Comparison of ENCODE assay signal across 8 cellular contexts in genomic region chr2:199460101-199460671, GRCh38. TPM values are rescaled to one million over a fixed set of nuclear protein-coding genes. Genes with fewer than 3 reads are reported as not detected.
A peak's percentile ranks its signal among the peaks of the same experiment; 100 is the strongest.
DNase-seq lines count a peak whose midpoint lies in the region; ATAC-seq, FAIRE-seq and TF ChIP-seq lines count a peak whose summit lies in the region.

No MANE protein-coding gene starts in this region.

- peak overlapping the region; percentile 30 for H3K4me2 ChIP-seq in endothelial cell of umbilical vein (ENCODE audit: insufficient read depth, low read length)

- H3K27me3 ChIP-seq in Panc1 (ENCODE audit: control insufficient read depth, insufficient read depth, low read length), result no peaks in the 10 kb centered on the region
- H3K27me3 ChIP-seq in endothelial cell of umbilical vein (ENCODE audit: control insufficient read depth in 2 of 2, insufficient read depth in 2 of 2, low read length in 2 of 2), result peaks cover 64 to 82% of the 10 kb centered on the region in 2 experiments
- peaks cover 3 to 48% (median 18%) of the 10 kb centered on the region in 4 donors for H3K27me3 ChIP-seq in pancreas

- H3K4me1 Mint-ChIP-seq in activated CD4-positive, alpha-beta T cell treated with anti-CD3 and anti-CD28 coated beads, Interleukin-2, amount 10 ng/mL, durations not matched to agents 24 days and 14 days, result peaks cover 17% of the 10 kb centered on the region

- peaks cover 59% of the 10 kb centered on the region for H3K27me3 Mint-ChIP-seq in activated CD4-positive, alpha-beta T cell treated with anti-CD3 and anti-CD28 coated beads, Interleukin-2, amount 10 ng/mL, durations not matched to agents 24 days and 14 days

- TF ChIP-seq CTCF in Panc1 (IDR thresholded peaks at IDR 0.05), result no peak
- no peak for TF ChIP-seq CTCF in endothelial cell of umbilical vein (IDR thresholded peaks at IDR 0.05; ENCODE audit: extremely low read depth in 1 of 2, insufficient read depth in 1 of 2, low read depth in 1 of 2, low read length in 2 of 2)
- no peak for TF ChIP-seq CTCF in pancreas (IDR thresholded peaks at IDR 0.05)

- WGBS in pancreas, 2 donors, result 6 to 8% methylated on average over 14 of the region's 14 CpGs

- H3K9me3 ChIP-seq in Panc1 (ENCODE audit: control insufficient read depth, insufficient read depth, low read depth, low read length), result no peaks in the 10 kb centered on the region
- no peaks in the 10 kb centered on the region for H3K9me3 ChIP-seq in endothelial cell of umbilical vein (replicated peaks; ENCODE audit: control insufficient read depth, insufficient read depth, low read length)
- H3K9me3 ChIP-seq in pancreas, result no peaks in the 10 kb centered on the region

- peaks cover 11% of the 10 kb centered on the region for H3K9me3 Mint-ChIP-seq in activated CD4-positive, alpha-beta T cell treated with anti-CD3 and anti-CD28 coated beads, Interleukin-2, amount 10 ng/mL, durations not matched to agents 24 days and 14 days

- no peak for ATAC-seq in Panc1
- no peak for ATAC-seq in pancreas
- no peak for ATAC-seq in GM21515 (IDR thresholded peaks at IDR 0.05; ENCODE audit: unreplicated experiment)
- no peak for ATAC-seq in HG03442 (IDR thresholded peaks at IDR 0.05; ENCODE audit: unreplicated experiment)
- no peak for ATAC-seq in GM19324 (IDR thresholded peaks at IDR 0.05; ENCODE audit: low FRiP score, unreplicated experiment)

- peaks cover 6% of the 10 kb centered on the region for H3K36me3 Mint-ChIP-seq in activated CD4-positive, alpha-beta T cell treated with anti-CD3 and anti-CD28 coated beads, Interleukin-2, amount 10 ng/mL, durations not matched to agents 24 days and 14 days (ENCODE audit: low read depth)

- no peak for TF ChIP-seq POLR2A in endothelial cell of umbilical vein (IDR thresholded peaks at IDR 0.05; ENCODE audit: low read depth, low read length)

- DNase-seq in activated CD4-positive, alpha-beta T cell treated with anti-CD3 and anti-CD28 coated beads, Interleukin-2, amount 10 ng/mL, durations not matched to agents 24 days and 14 days, result no peak
- DNase-seq in activated CD4-positive, alpha-beta T cell treated with anti-CD3 and anti-CD28 coated beads for 48 hours, result no peak
- DNase-seq in Panc1 (ENCODE audit: low read depth, low spot score) (no peak), endothelial cell of umbilical vein (ENCODE audit: low read depth, low spot score) (peak; percentile 36), pancreas (no peak)

- peak overlapping the region; percentile 55 for H2AFZ ChIP-seq in endothelial cell of umbilical vein (ENCODE audit: low read depth, low read length)

- no peak overlapping the region for H3K9ac ChIP-seq in endothelial cell of umbilical vein (replicated peaks; ENCODE audit: extremely low read depth, insufficient read depth, low read length)

- H3K27ac Mint-ChIP-seq in activated CD4-positive, alpha-beta T cell treated with anti-CD3 and anti-CD28 coated beads, Interleukin-2, amount 10 ng/mL, durations not matched to agents 24 days and 14 days, result peak overlapping the region; percentile 75

- BruUV-seq in Panc1 (replicated peaks; lab: Mats Ljungman, UMichigan) (TSS peak; percentile 91), endothelial cell of umbilical vein (replicated peaks; lab: Mats Ljungman, UMichigan) (no TSS peak)

- intact Hi-C loops in activated CD4-positive, alpha-beta T cell treated with anti-CD3 and anti-CD28 coated beads, Interleukin-2, amount 10 ng/mL, durations not matched to agents 24 days and 14 days (cut with micrococcal nuclease), result loop anchor here (1.0 kb wide), 1 partner anchor 11 kb away; no protein-coding TSS in a partner anchor
- intact Hi-C loops in Panc1 (cut with micrococcal nuclease; ENCODE audit: unreplicated experiment), result no loop called here
- intact Hi-C loops in endothelial cell of umbilical vein (cut with micrococcal nuclease), result loop anchor here (10.0 kb wide), 1 partner anchor 1655 kb away; the partner anchor contains the start of gene PLCL1
- intact Hi-C loops in pancreas (cut with DNase I), result no loop called here

- H3K79me2 ChIP-seq in endothelial cell of umbilical vein (ENCODE audit: control insufficient read depth, insufficient read depth, low read length), result no peaks in the 10 kb centered on the region

- peak overlapping the region; percentile 99 for H3K27ac ChIP-seq in Panc1 (ENCODE audit: low read length)
- H3K27ac ChIP-seq in endothelial cell of umbilical vein (ENCODE audit: insufficient read depth, low read depth, low read length), result no peak overlapping the region
- H3K27ac ChIP-seq in pancreas, result peak overlapping the region in 2 of 4 donors; percentile 4 to 70

- POLR2A ChIA-PET in Panc1 (lab: Charles Lee), result no interaction called here
- POLR2A ChIA-PET in endothelial cell of umbilical vein (lab: Charles Lee), result no interaction called here

- peak overlapping the region; percentile 68 to 94 for H3K4me3 ChIP-seq in Panc1 (ENCODE audit: low read depth in 2 of 2, low read length in 2 of 2)
- peak overlapping the region; percentile 10 to 84 (median 28) for H3K4me3 ChIP-seq in endothelial cell of umbilical vein (replicated peaks in 1 of 3; ENCODE audit: insufficient read depth in 1 of 3, low read depth in 1 of 3, low read length in 3 of 3)
- H3K4me3 ChIP-seq in pancreas, result peak overlapping the region; percentile 60 to 91 (median 74)

- dilution Hi-C loops in endothelial cell of umbilical vein (cut with MboI; ENCODE audit: extremely low pct_ligation_motif_present, low sequenced_read_pairs), result no loop called here

- no peaks in the 10 kb centered on the region for H3K9me1 ChIP-seq in endothelial cell of umbilical vein (replicated peaks; ENCODE audit: control insufficient read depth, extremely low read depth, insufficient read depth, low read length)

- H3K4me1 ChIP-seq in Panc1 (ENCODE audit: control insufficient read depth, insufficient read depth, low read length) (peaks cover 12% of the 10 kb centered on the region), endothelial cell of umbilical vein (ENCODE audit: control insufficient read depth, extremely low read depth, insufficient read depth, low read length) (peaks cover 14% of the 10 kb centered on the region), pancreas (peaks cover 5 to 18% (median 7%) of the 10 kb centered on the region in 3 donors)

- H3K36me3 ChIP-seq in Panc1 (ENCODE audit: control insufficient read depth, insufficient read depth, low read length) (no peaks in the 10 kb centered on the region; the same call in 1 of the 2 replicates), endothelial cell of umbilical vein (ENCODE audit: control insufficient read depth in 2 of 2, extremely low read depth in 1 of 2, insufficient read depth in 2 of 2, low read length in 2 of 2) (no peaks in the 10 kb centered on the region), pancreas (no peaks in the 10 kb centered on the region)

- FAIRE-seq in endothelial cell of umbilical vein (lab: Jason Lieb, UNC) (no peak), pancreas (lab: Jason Lieb, UNC) (no peak)

- peak overlapping the region; percentile 91 for H3K4me3 Mint-ChIP-seq in activated CD4-positive, alpha-beta T cell treated with anti-CD3 and anti-CD28 coated beads, Interleukin-2, amount 10 ng/mL, durations not matched to agents 24 days and 14 days

- in situ Hi-C loops in Panc1 (cut with HindIII; ENCODE audit: low pct_unique_long_range_greater_than_20kb, low sequenced_read_pairs), result no loop called here

- H4K20me1 ChIP-seq in endothelial cell of umbilical vein (replicated peaks; ENCODE audit: control insufficient read depth, extremely low read depth, insufficient read depth, low read length), result no peaks in the 10 kb centered on the region

- CTCF ChIA-PET in Panc1 (lab: Charles Lee) (no interaction called here), endothelial cell of umbilical vein (lab: Charles Lee) (interaction anchor here (0.7 kb wide), 2 partner anchors 12 to 29 kb away, joined by 3 read pairs; no protein-coding TSS in a partner anchor)

TF ChIP-seq in endothelial cell of umbilical vein, 7 proteins besides CTCF, POLR2A, EP300 and RAD21:
- TF ChIP-seq JUN (IDR thresholded peaks at IDR 0.05; ENCODE audit: borderline replicate concordance, insufficient read depth, insufficient read length, low read depth), result no peak
- TF ChIP-seq EZH2 (IDR thresholded peaks at IDR 0.05; ENCODE audit: borderline replicate concordance, low read depth, low read length, severe bottlenecking), result peak; percentile 53

RNA-seq across cellular contexts. Expression of gene SATB2, which starts 2.4 kb away (rescaled TPM):
- total RNA-seq in activated CD4-positive, alpha-beta T cell treated with anti-CD3 and anti-CD28 coated beads, Interleukin-2, amount 10 ng/mL, durations not matched to agents 24 days and 14 days, result 0.07 TPM in 1 of 2 replicates, not detected in the other
- total RNA-seq in Panc1 (2021; ENCODE audit: unreplicated experiment) (43.2 TPM), endothelial cell of umbilical vein (1.1 and 1.6 TPM in 2 replicates), pancreas (1 to 10 TPM; 2.6 to 4.8 (median 3.7) TPM)
- polyA plus RNA-seq in Panc1 (2012; ENCODE audit: insufficient read length), result 17.9 TPM
- polyA plus RNA-seq in endothelial cell of umbilical vein (0.47 and 0.62 TPM in 2 replicates), pancreas (1 to 10 TPM in 1 of 2 donors, under 1 TPM in 1; 0.80 to 2.1 TPM)
- 0.38 and 0.40 TPM in 2 replicates for polyA plus RNA-seq in endothelial cell of umbilical vein (2011; cell fraction: cytosol; rRNA removed)
- 4.6 and 5.0 TPM in 2 replicates for polyA plus RNA-seq in endothelial cell of umbilical vein (2011; cell fraction: nucleus; rRNA removed)
- 0.37 and 0.59 TPM in 2 replicates for polyA plus RNA-seq in endothelial cell of umbilical vein (2012)
- polyA minus RNA-seq in endothelial cell of umbilical vein, result 1.3 and 5.5 TPM in 2 replicates
- polyA minus RNA-seq in endothelial cell of umbilical vein (2011; cell fraction: cytosol; rRNA and poly(A)+ RNA removed), result 3.3 TPM
- 2.8 and 4.7 TPM in 2 replicates for polyA minus RNA-seq in endothelial cell of umbilical vein (2011; cell fraction: nucleus; rRNA and poly(A)+ RNA removed)

Comparison
In these comparisons a context has a peak if more than half of its experiments do, and no peak if none do; other contexts are left out.
1. H3K4me3 ChIP-seq: peak in every context shown above with its lines; median percentile 81 in Panc1; 74 in pancreas; 28 in endothelial cell of umbilical vein.
2. intact Hi-C loops: an anchor here in activated CD4-positive, alpha-beta T cell treated with anti-CD3 and anti-CD28 coated beads, Interleukin-2, amount 10 ng/mL, durations not matched to agents 24 days and 14 days (1.0 kb wide) and endothelial cell of umbilical vein (10.0 kb wide); none called in Panc1 and pancreas.